8 cellular contexts compared by ENCODE assay signal in the genomic region with DNA sequence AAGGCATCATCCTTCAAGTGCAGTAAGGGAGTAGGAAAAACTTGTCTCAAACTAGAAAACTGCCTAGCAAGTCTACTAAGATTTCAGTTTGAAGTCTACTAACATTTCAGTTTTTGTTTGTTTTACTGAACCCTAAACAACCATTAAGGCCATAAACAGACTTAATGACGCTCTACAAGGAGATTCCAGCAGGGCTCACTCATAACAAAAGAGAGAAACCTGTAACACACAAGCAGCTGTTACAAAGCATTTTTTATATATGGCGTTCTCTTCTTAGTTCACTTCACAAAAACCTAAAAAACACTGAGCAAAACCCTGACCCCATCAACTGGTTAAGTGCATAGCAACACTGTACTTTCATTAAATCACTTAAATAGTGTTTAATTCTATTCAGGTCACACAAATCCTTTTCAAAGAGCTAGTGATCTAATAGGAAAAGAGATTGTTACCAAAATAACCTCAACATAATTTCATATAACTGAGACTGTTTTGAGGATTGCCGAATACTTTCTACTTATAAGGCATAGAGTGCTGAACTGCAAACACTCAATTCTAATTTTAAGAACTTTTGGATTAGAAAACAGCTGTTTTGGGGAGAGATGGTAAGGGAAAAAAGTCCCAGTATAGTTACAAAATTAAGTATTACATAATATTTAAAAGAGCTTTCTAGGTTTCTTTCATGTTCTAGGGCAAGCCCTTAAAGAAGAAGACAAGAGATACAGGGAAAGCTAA. TPM values are rescaled to one million over a fixed set of nuclear protein-coding genes. Genes with fewer than 3 reads are reported as not detected.
A peak's percentile ranks its signal among the peaks of the same experiment; 100 is the strongest.
DNase-seq lines count a peak whose midpoint lies in the region; ATAC-seq and TF ChIP-seq lines count a peak whose summit lies in the region.

No MANE protein-coding gene starts in this region.

- DNase-seq in left ventricle myocardium inferior (no peak), left ventricle myocardium superior (no peak), WERI-Rb-1 (no peak), gastrocnemius medialis (no peak)
- no peak for DNase-seq in stimulated activated CD4-positive, alpha-beta T cell treated with anti-CD3 and anti-CD28 coated beads, Interleukin-1b, Interleukin-23, amount 100 ng/mL, for 48 hours
- no peak for DNase-seq in activated CD4-positive, alpha-beta T cell treated with anti-CD3 and anti-CD28 coated beads, Interleukin-2, amount 50 U/mL, for 4 hours

- H3K27me3 ChIP-seq in left ventricle myocardium inferior (ENCODE audit: low read depth) (no peaks in the 10 kb centered on the region), WERI-Rb-1 (ENCODE audit: insufficient read depth, low read depth, severe bottlenecking) (no peaks in the 10 kb centered on the region), gastroesophageal sphincter (no peaks in the 10 kb centered on the region), gastrocnemius medialis (no peaks in the 10 kb centered on the region)

- H3K36me3 ChIP-seq in left ventricle myocardium inferior (no peaks in the 10 kb centered on the region), WERI-Rb-1 (no peaks in the 10 kb centered on the region), gastroesophageal sphincter (no peaks in the 10 kb centered on the region), gastrocnemius medialis (no peaks in the 10 kb centered on the region)

- intact Hi-C loops in left ventricle myocardium inferior (cut with micrococcal nuclease) (no loop called here), left ventricle myocardium superior (cut with micrococcal nuclease) (no loop called here), gastrocnemius medialis (cut with DNase I; ENCODE audit: low total_unique reads) (loop anchor here (5.0 to 10.0 kb wide), 8 partner anchors 135 to 1298 kb away; partner anchors contain the start of genes HEATR1, IRF2BP2, LGALS8 and NID1)

- in situ Hi-C loops in gastrocnemius medialis (cut with MboI; ENCODE audit: low sequenced_read_pairs in 4 of 4), result loop anchor here in 1 of 4 donors (25.0 kb wide), 2 partner anchors 260 to 460 kb away; no protein-coding TSS in a partner anchor

- TF ChIP-seq CTCF in left ventricle myocardium inferior (IDR thresholded peaks at IDR 0.05; ENCODE audit: borderline replicate concordance), result no peak
- no peak for TF ChIP-seq CTCF in WERI-Rb-1 (IDR thresholded peaks at IDR 0.05; ENCODE audit: low read depth, low read length)
- TF ChIP-seq CTCF in gastroesophageal sphincter (IDR thresholded peaks at IDR 0.05), result no peak
- TF ChIP-seq CTCF in gastrocnemius medialis (IDR thresholded peaks at IDR 0.05 in 4 of 5, conservative IDR thresholded peaks at IDR 0.05 in 1 of 5), result no peak

- H3K4me1 ChIP-seq in left ventricle myocardium inferior, result peaks cover 52% of the 10 kb centered on the region
- H3K4me1 ChIP-seq in gastroesophageal sphincter, result peaks cover 0 to 56% (median 0%) of the 10 kb centered on the region in 3 donors
- peaks cover 44 to 47% of the 10 kb centered on the region in 2 donors for H3K4me1 ChIP-seq in gastrocnemius medialis

- no peak for TF ChIP-seq EP300 in gastroesophageal sphincter (IDR thresholded peaks at IDR 0.05)

- ATAC-seq in left ventricle myocardium superior, result no peak
- no peak for ATAC-seq in gastroesophageal sphincter
- ATAC-seq in gastrocnemius medialis, result no peak
- ATAC-seq in HG03565 (IDR thresholded peaks at IDR 0.05; ENCODE audit: unreplicated experiment), result no peak

- WGBS in gastroesophageal sphincter (ENCODE audit: low coverage in 1 of 2), 2 donors, result 13 to 21% methylated on average over 3 of the region's 3 CpGs

- H3K4me3 ChIP-seq in left ventricle myocardium inferior, result peak overlapping the region; percentile 81
- H3K4me3 ChIP-seq in WERI-Rb-1 (ENCODE audit: low read depth, low read length), result peak overlapping the region; percentile 69
- H3K4me3 ChIP-seq in gastroesophageal sphincter, result peak overlapping the region; percentile 59 to 97
- peak overlapping the region; percentile 74 to 92 (median 77) for H3K4me3 ChIP-seq in gastrocnemius medialis

- H3K9me3 ChIP-seq in left ventricle myocardium inferior (replicated peaks) (no peaks in the 10 kb centered on the region), WERI-Rb-1 (ENCODE audit: severe bottlenecking) (no peaks in the 10 kb centered on the region), gastroesophageal sphincter (no peaks in the 10 kb centered on the region), gastrocnemius medialis (no peaks in the 10 kb centered on the region)

- H3K27ac ChIP-seq in left ventricle myocardium inferior (replicated peaks) (peak overlapping the region; percentile 95), WERI-Rb-1 (no peak overlapping the region; the same call in 1 of the 2 replicates), gastroesophageal sphincter (peak overlapping the region; percentile 80 to 100 (median 99)), gastrocnemius medialis (peak overlapping the region; percentile 99 to 100 (median 99))

- TF ChIP-seq POLR2A in gastroesophageal sphincter (IDR thresholded peaks at IDR 0.05) (no peak), gastrocnemius medialis (IDR thresholded peaks at IDR 0.05) (no peak)

RNA-seq across cellular contexts. Expression of gene B3GALNT2, which starts 1.5 kb away (rescaled TPM):
- total RNA-seq in left ventricle myocardium inferior (23.0 TPM), left ventricle myocardium superior (20.7 TPM), gastroesophageal sphincter (10 to 100 TPM; 63.3 to 73.1 (median 70.6) TPM), gastrocnemius medialis (10 to 100 TPM; 28.8 to 35.3 (median 32.4) TPM)
